Comparison of ENCODE assay signal across 21 cellular contexts in genomic region chr1:173638043-173639021, GRCh38. TPM values are rescaled to one million over a fixed set of nuclear protein-coding genes. Genes with fewer than 3 reads are reported as not detected.
A peak's percentile ranks its signal among the peaks of the same experiment; 100 is the strongest.
DNase-seq lines count a peak whose midpoint lies in the region; ATAC-seq, FAIRE-seq and TF ChIP-seq lines count a peak whose summit lies in the region.
"Had no signal": no experiment of that assay in that cellular context is flagged by ENCODE, and none has a peak within 500 bp of the region (broad histone marks: within the 10 kb centered on the region; RNA-seq: fewer than 3 reads in every experiment).

No MANE protein-coding gene starts in this region.

- H4K20me1 ChIP-seq in H1 (replicated peaks in 1 of 2; ENCODE audit: control insufficient read depth in 1 of 2, insufficient read depth in 2 of 2, low read length in 2 of 2) = no peaks in the 10 kb centered on the region
- H4K20me1 ChIP-seq: BLaER1 treated with 17β-estradiol and CSF1 and Interleukin-3, amounts not matched to agents 10 nM and 100 nM had no signal

- peak overlapping the region; percentile 44 for H2BK120ac ChIP-seq in H1 (replicated peaks; ENCODE audit: low read depth, low read length)

- peak overlapping the region; percentile 97 for H2BK12ac ChIP-seq in H1 (ENCODE audit: low read depth, low read length)

- H2BK5ac ChIP-seq in H1 (ENCODE audit: low read depth, low read length) = peak overlapping the region; percentile 99

- TF ChIP-seq CTCF in cardiac muscle cell (IDR thresholded peaks at IDR 0.05; ENCODE audit: low read depth, low read length) = no peak
- TF ChIP-seq CTCF in left ventricle myocardium inferior (IDR thresholded peaks at IDR 0.05; ENCODE audit: borderline replicate concordance) = no peak
- no peak for TF ChIP-seq CTCF in H1 (IDR thresholded peaks at IDR 0.05; ENCODE audit: control extremely low read depth in 1 of 3, insufficient read depth in 1 of 3, low read depth in 1 of 3, low read length in 3 of 3)
- no peak for TF ChIP-seq CTCF in testis (IDR thresholded peaks at IDR 0.05)

- H3K36me3 ChIP-seq in cardiac muscle cell (no peaks in the 10 kb centered on the region), left ventricle myocardium inferior (no peaks in the 10 kb centered on the region), H1 (ENCODE audit: control insufficient read depth in 2 of 4, insufficient read depth in 4 of 4, low read length in 3 of 4) (peaks cover 0 to 15% (median 2%) of the 10 kb centered on the region in 4 experiments; a peak in 5 of 8 replicates), mesodermal cell (ENCODE audit: control insufficient read depth, insufficient read depth, low read length) (peaks cover 8% of the 10 kb centered on the region), testis (ENCODE audit: low read depth, missing control alignments) (no peaks in the 10 kb centered on the region)
- H3K36me3 ChIP-seq: BLaER1 treated with 17β-estradiol and CSF1 and Interleukin-3, amounts not matched to agents 10 nM and 100 nM; SJCRH30 had no signal

- H3K18ac ChIP-seq in H1 (ENCODE audit: extremely low read depth, low read length) = peak overlapping the region; percentile 85

- H3K27ac ChIP-seq in cardiac muscle cell = peak overlapping the region; percentile 66
- no peak overlapping the region for H3K27ac ChIP-seq in left ventricle myocardium inferior (replicated peaks)
- peak overlapping the region; percentile 96 for H3K27ac ChIP-seq in H1 (ENCODE audit: low read depth, low read length)
- no peak overlapping the region for H3K27ac ChIP-seq in mesodermal cell (ENCODE audit: low read depth, low read length, severe bottlenecking)
- peak overlapping the region; percentile 75 to 77 for H3K27ac ChIP-seq in testis
- H3K27ac ChIP-seq: BLaER1 treated with 17β-estradiol and CSF1 and Interleukin-3, amounts not matched to agents 10 nM and 100 nM; GM23248; SJCRH30 had no signal

- TF ChIP-seq RAD21 in H1 (IDR thresholded peaks at IDR 0.05 in 1 of 2, conservative IDR thresholded peaks at IDR 0.05 in 1 of 2; ENCODE audit: low read depth in 2 of 2, low read length in 2 of 2) = no peak

- POLR2A ChIA-PET in H1 (lab: Charles Lee; ENCODE audit: partially characterized antibody) = interaction anchor here (0.6 to 4.7 kb wide), 13 partner anchors 8 to 384 kb away, joined by 3 to 23 read pairs (median 4); partner anchors contain the start of genes GAS5, KLHL20, RC3H1 and ZBTB37

- TF ChIP-seq POLR2A in H1 (IDR thresholded peaks at IDR 0.05; ENCODE audit: control extremely low read depth in 1 of 2, low read depth in 2 of 2, low read length in 2 of 2) = peak; percentile 10 to 94; a peak in 2 of 3 replicates
- no peak for TF ChIP-seq POLR2A in testis (IDR thresholded peaks at IDR 0.05)

- peak overlapping the region; percentile 48 to 73; a peak in 3 of 4 replicates for H3K4me2 ChIP-seq in H1 (ENCODE audit: insufficient read depth in 1 of 2, low read depth in 2 of 2, low read length in 2 of 2)
- H3K4me2 ChIP-seq: BLaER1 treated with 17β-estradiol and CSF1 and Interleukin-3, amounts not matched to agents 10 nM and 100 nM had no signal

- peak overlapping the region; percentile 99; the same call in 1 of the 2 replicates for H2BK20ac ChIP-seq in H1 (ENCODE audit: low read length)

- no peak for TF ChIP-seq EP300 in H1 (IDR thresholded peaks at IDR 0.05; ENCODE audit: borderline replicate concordance in 1 of 2, low read depth in 2 of 2, low read length in 2 of 2)

- peak overlapping the region; percentile 87 to 98 (median 93) for H3K9ac ChIP-seq in H1 (replicated peaks in 1 of 4; ENCODE audit: extremely low read depth in 1 of 4, low read depth in 3 of 4, low read length in 3 of 4)
- H3K9ac ChIP-seq: BLaER1 treated with 17β-estradiol and CSF1 and Interleukin-3, amounts not matched to agents 10 nM and 100 nM; GM23248 had no signal

- no peak overlapping the region for H3K23ac ChIP-seq in H1 (ENCODE audit: insufficient read length)

- peak overlapping the region; percentile 59 for H4K91ac ChIP-seq in H1 (replicated peaks; ENCODE audit: insufficient read length, low read length)

- H3K14ac ChIP-seq in H1 (ENCODE audit: insufficient read length) = no peak overlapping the region

- H3K79me2 ChIP-seq in H1 (ENCODE audit: control insufficient read depth in 1 of 2, insufficient read depth in 2 of 2, low read length in 2 of 2) = peaks cover 0 to 41% of the 10 kb centered on the region in 2 experiments; a peak in 2 of 4 replicates

- WGBS in H1 (ENCODE audit: extremely low coverage in 1 of 2, insufficient coverage in 1 of 2, insufficient read length in 1 of 2, insufficient replicate concordance in 2 of 2, low coverage in 1 of 2, low lambda C conversion rate in 2 of 2, missing lambda C conversion rate in 1 of 2), 2 experiments = 77% methylated on average over 12 of the region's 12 CpGs; no CpG with 5 or more reads in 1 of the 2 experiments
- 91 to 96% methylated on average over 11 of the region's 12 CpGs for WGBS in mesodermal cell (ENCODE audit: insufficient coverage in 2 of 2), 2 experiments
- 61 to 75% methylated on average over 12 of the region's 12 CpGs for WGBS in testis, 2 donors

- H4K5ac ChIP-seq in H1 (ENCODE audit: insufficient read length, low read depth, low read length) = no peak overlapping the region

- H4K8ac ChIP-seq in H1 (ENCODE audit: extremely low read depth, insufficient read depth, low read length) = peak overlapping the region; percentile 41; the same call in 1 of the 2 replicates

- no peak overlapping the region for H2AFZ ChIP-seq in H1 (ENCODE audit: low read length)
- H2AFZ ChIP-seq: GM23248 had no signal

- no peaks in the 10 kb centered on the region; the same call in 1 of the 2 replicates for H3K23me2 ChIP-seq in H1 (ENCODE audit: low read depth, low read length)

- no peak for FAIRE-seq in H1 (lab: Jason Lieb, UNC)

- no peaks in the 10 kb centered on the region for H3K27me3 ChIP-seq in cardiac muscle cell
- H3K27me3 ChIP-seq in left ventricle myocardium inferior (ENCODE audit: low read depth) = no peaks in the 10 kb centered on the region
- H3K27me3 ChIP-seq in H1 (replicated peaks in 1 of 4; ENCODE audit: control insufficient read depth in 3 of 4, extremely low read depth in 1 of 4, insufficient read depth in 3 of 4, low read length in 3 of 4) = no peaks in the 10 kb centered on the region
- H3K27me3 ChIP-seq in testis = no peaks in the 10 kb centered on the region
- H3K27me3 ChIP-seq: BLaER1 treated with 17β-estradiol and CSF1 and Interleukin-3, amounts not matched to agents 10 nM and 100 nM; SJCRH30 had no signal

- no peak overlapping the region for H3K56ac ChIP-seq in H1 (replicated peaks; ENCODE audit: insufficient read length, low read depth, low read length)

- H3K4me3 ChIP-seq in cardiac muscle cell (no peak overlapping the region), left ventricle myocardium inferior (no peak overlapping the region), H1 (ENCODE audit: extremely low read depth in 1 of 4, insufficient read depth in 2 of 4, low read depth in 3 of 4, low read length in 4 of 4) (peak overlapping the region; percentile 54 to 61 (median 58); a peak in 7 of 8 replicates), mesodermal cell (ENCODE audit: extremely low read depth, insufficient read depth, low read length, poor library complexity, severe bottlenecking) (peak overlapping the region; percentile 18), testis (peak overlapping the region; percentile 42 to 66)
- H3K4me3 ChIP-seq: BLaER1 treated with 17β-estradiol and CSF1 and Interleukin-3, amounts not matched to agents 10 nM and 100 nM; GM23248; SJCRH30 had no signal

- H3K4me1 ChIP-seq in cardiac muscle cell (ENCODE audit: low read depth) (peaks cover 25% of the 10 kb centered on the region), left ventricle myocardium inferior (no peaks in the 10 kb centered on the region), H1 (replicated peaks in 1 of 4; ENCODE audit: control insufficient read depth in 3 of 4, insufficient read depth in 4 of 4, low read length in 3 of 4) (peaks cover 0 to 2% (median under 1%) of the 10 kb centered on the region in 4 experiments; a peak in 4 of 7 replicates), mesodermal cell (ENCODE audit: control insufficient read depth, insufficient read depth, low read length, poor library complexity, severe bottlenecking) (no peaks in the 10 kb centered on the region), testis (no peaks in the 10 kb centered on the region)
- H3K4me1 ChIP-seq: BLaER1 treated with 17β-estradiol and CSF1 and Interleukin-3, amounts not matched to agents 10 nM and 100 nM; SJCRH30 had no signal

- H3K4ac ChIP-seq in H1 (replicated peaks; ENCODE audit: insufficient read length, low read depth, low read length) = peak overlapping the region; percentile 40

- no peak for ATAC-seq in HG02759 (IDR thresholded peaks at IDR 0.05; ENCODE audit: unreplicated experiment)
- ATAC-seq in HG02623 (IDR thresholded peaks at IDR 0.05; ENCODE audit: unreplicated experiment) = no peak

- DNase-seq in cardiac muscle cell (ENCODE audit: low read depth in 1 of 2, low spot score in 1 of 2) (no peak), left ventricle myocardium inferior (no peak), H1 (ENCODE audit: low read depth in 1 of 2, low spot score in 2 of 2) (no peak), testis (peak; percentile 54), globus pallidus (ENCODE audit: low spot score) (no peak)
- DNase-seq: CD8-positive, alpha-beta memory T cell; DMS79 treated with DMSO at 0.1 percent for 48 hours; GM23248; NCI-H1105 treated with DMSO at 0.1 percent for 48 hours; NCI-H187; NCI-H226; NCI-H526 treated with DMSO at 0.1 percent for 48 hours; SJCRH30 had no signal

- H2BK15ac ChIP-seq in H1 (ENCODE audit: low read length) = no peak overlapping the region

- intact Hi-C loops in left ventricle myocardium inferior (cut with micrococcal nuclease) (no loop called here), testis (cut with DNase I; ENCODE audit: low total_unique reads) (no loop called here)

- H3K9me3 ChIP-seq in cardiac muscle cell (ENCODE audit: low read depth) (no peaks in the 10 kb centered on the region), left ventricle myocardium inferior (replicated peaks) (peaks cover 15% of the 10 kb centered on the region), H1 (ENCODE audit: insufficient read depth in 2 of 2, low read depth in 1 of 2, low read length in 1 of 2) (no peaks in the 10 kb centered on the region), mesodermal cell (ENCODE audit: control insufficient read depth, low read length) (peaks cover 27% of the 10 kb centered on the region), testis (no peaks in the 10 kb centered on the region)
- H3K9me3 ChIP-seq: SJCRH30 had no signal

- CTCF ChIA-PET in H1 (lab: Charles Lee; ENCODE audit: partially characterized antibody) = interaction anchor here (1.0 to 2.4 kb wide), 2 partner anchors 174 to 207 kb away, joined by 3 to 6 read pairs; no protein-coding TSS in a partner anchor

- peak overlapping the region; percentile 100 for H2AK5ac ChIP-seq in H1 (ENCODE audit: low read depth, low read length)

- no peaks in the 10 kb centered on the region for H3K79me1 ChIP-seq in H1 (ENCODE audit: low read depth, low read length)

RNA-seq across cellular contexts. Expression of gene TEX50, which starts 3.2 kb away (rescaled TPM):
- total RNA-seq in cardiac muscle cell = not detected in 2 replicates
- polyA plus RNA-seq in cardiac muscle cell = not detected in 2 replicates
- not detected for total RNA-seq in left ventricle myocardium inferior
- total RNA-seq in H1 (2021; fragmentation: NEBNext Ultra II Directional; extraction: Animal tissue kit (Norgen Biotek cat#: 25700)) = not detected in 2 replicates
- not detected in 2 replicates for polyA plus RNA-seq in H1 (2011; rRNA removed)
- polyA plus RNA-seq in H1 (2011; cell fraction: cytosol; rRNA removed) = not detected
- not detected for polyA plus RNA-seq in H1 (2011; cell fraction: nucleus; rRNA removed)
- not detected in 4 replicates for polyA plus RNA-seq in H1 (2012, experiment 1 of 2)
- not detected for polyA plus RNA-seq in H1 (2012, experiment 2 of 2)
- polyA plus RNA-seq in H1 (2013, experiment 1 of 2) = not detected
- polyA plus RNA-seq in H1 (2013, experiment 2 of 2) = not detected
- polyA minus RNA-seq in H1 (2011; rRNA and poly(A)+ RNA removed) = not detected in 2 replicates
- polyA minus RNA-seq in H1 (2011; cell fraction: cytosol; rRNA and poly(A)+ RNA removed) = not detected
- polyA minus RNA-seq in H1 (2011; cell fraction: nucleus; rRNA and poly(A)+ RNA removed) = not detected
- not detected for polyA plus RNA-seq in mesodermal cell (2013, experiment 1 of 2)
- not detected for polyA plus RNA-seq in mesodermal cell (2013, experiment 2 of 2)
- total RNA-seq in testis = 10 to 100 TPM in 1 of 2 donors, 1 to 10 TPM in 1; 7.6 to 22.4 TPM
- 15.7 TPM for polyA plus RNA-seq in testis (ENCODE audit: insufficient read depth, low read depth, low replicate concordance)
- total RNA-seq: A172; CD8-positive, alpha-beta memory T cell; G401; GM23248; LHCN-M2; SJCRH30 had no signal
- polyA plus RNA-seq: CD8-positive, alpha-beta memory T cell; GM23248; IgD-negative memory B cell had no signal

RNA-seq across cellular contexts. Expression of gene ANKRD45, which starts 31.3 kb away (rescaled TPM):
- total RNA-seq in cardiac muscle cell (0.60 and 1.6 TPM in 2 replicates), left ventricle myocardium inferior (0.25 TPM), testis (1 to 10 TPM; 6.7 to 8.4 TPM)
- polyA plus RNA-seq in cardiac muscle cell (2.2 and 2.3 TPM in 2 replicates), H1 (2011; rRNA removed) (0.33 and 0.41 TPM in 2 replicates), testis (ENCODE audit: insufficient read depth, low read depth, low replicate concordance) (37.9 TPM)
- total RNA-seq in H1 (2021; fragmentation: NEBNext Ultra II Directional; extraction: Animal tissue kit (Norgen Biotek cat#: 25700)) = 2.3 and 2.8 TPM in 2 replicates
- polyA plus RNA-seq in H1 (2011; cell fraction: cytosol; rRNA removed) = 0.80 TPM
- polyA plus RNA-seq in H1 (2011; cell fraction: nucleus; rRNA removed) = 0.10 TPM
- 1.0 to 2.7 TPM (median 1.7 TPM) in 4 replicates for polyA plus RNA-seq in H1 (2012, experiment 1 of 2)
- polyA plus RNA-seq in H1 (2012, experiment 2 of 2) = 0.68 TPM
- 1.7 TPM for polyA plus RNA-seq in H1 (2013, experiment 1 of 2)
- 1.6 TPM for polyA plus RNA-seq in H1 (2013, experiment 2 of 2)
- 0.60 and 1.0 TPM in 2 replicates for polyA minus RNA-seq in H1 (2011; rRNA and poly(A)+ RNA removed)
- polyA minus RNA-seq in H1 (2011; cell fraction: cytosol; rRNA and poly(A)+ RNA removed) = not detected
- polyA minus RNA-seq in H1 (2011; cell fraction: nucleus; rRNA and poly(A)+ RNA removed) = 1.4 TPM
- polyA plus RNA-seq in mesodermal cell (2013, experiment 1 of 2) = 1.00 TPM
- 1.3 TPM for polyA plus RNA-seq in mesodermal cell (2013, experiment 2 of 2)
- total RNA-seq: CD8-positive, alpha-beta memory T cell; GM23248; LHCN-M2; SJCRH30 had no signal
- polyA plus RNA-seq: CD8-positive, alpha-beta memory T cell; IgD-negative memory B cell had no signal

RNA-seq across cellular contexts. Expression of gene SLC9C2, which starts 35.5 kb away (rescaled TPM):
- 0.25 TPM in 1 of 2 replicates, not detected in the other for total RNA-seq in cardiac muscle cell
- 0.05 and 0.87 TPM in 2 replicates for polyA plus RNA-seq in cardiac muscle cell
- total RNA-seq in left ventricle myocardium inferior = not detected
- not detected in 2 replicates for total RNA-seq in H1 (2021; fragmentation: NEBNext Ultra II Directional; extraction: Animal tissue kit (Norgen Biotek cat#: 25700))
- not detected in 2 replicates for polyA plus RNA-seq in H1 (2011; rRNA removed)
- not detected for polyA plus RNA-seq in H1 (2011; cell fraction: cytosol; rRNA removed)
- polyA plus RNA-seq in H1 (2011; cell fraction: nucleus; rRNA removed) = not detected
- not detected in 4 replicates for polyA plus RNA-seq in H1 (2012, experiment 1 of 2)
- polyA plus RNA-seq in H1 (2012, experiment 2 of 2) = not detected
- not detected for polyA plus RNA-seq in H1 (2013, experiment 1 of 2)
- polyA plus RNA-seq in H1 (2013, experiment 2 of 2) = not detected
- polyA minus RNA-seq in H1 (2011; rRNA and poly(A)+ RNA removed) = not detected in 2 replicates
- not detected for polyA minus RNA-seq in H1 (2011; cell fraction: cytosol; rRNA and poly(A)+ RNA removed)
- polyA minus RNA-seq in H1 (2011; cell fraction: nucleus; rRNA and poly(A)+ RNA removed) = not detected
- not detected for polyA plus RNA-seq in mesodermal cell (2013, experiment 1 of 2)
- polyA plus RNA-seq in mesodermal cell (2013, experiment 2 of 2) = not detected
- total RNA-seq in testis = 10 to 100 TPM; 15.8 to 15.9 TPM
- 17.1 TPM for polyA plus RNA-seq in testis (ENCODE audit: insufficient read depth, low read depth, low replicate concordance)
- total RNA-seq: A172; CD8-positive, alpha-beta memory T cell; G401; GM23248; LHCN-M2; SJCRH30 had no signal
- polyA plus RNA-seq: CD8-positive, alpha-beta memory T cell; GM23248; IgD-negative memory B cell had no signal

Comparison
In these comparisons a context has a peak if more than half of its experiments do, and no peak if none do; other contexts are left out.
1. H3K27ac ChIP-seq: peak in cardiac muscle cell (single experiment), H1 (single experiment) and testis (2 of 2); none in left ventricle myocardium inferior (single experiment) and mesodermal cell (single experiment).
2. H3K4me3 ChIP-seq: peak in H1 (4 of 4), mesodermal cell (single experiment) and testis (2 of 2); none in cardiac muscle cell (single experiment) and left ventricle myocardium inferior (single experiment).
3. RNA of gene SLC9C2, which starts 35.5 kb away (total RNA-seq): 15.8 to 15.9 TPM in testis; not detected in H1, not detected in left ventricle myocardium inferior (single experiment) and 0.25 TPM in cardiac muscle cell; every median in the first group is over 10 times any median in the second.